In genomic region chr14:85576161-85576560, GRCh38 we compare ENCODE assay signal across 27 cellular contexts. TPM values are rescaled to one million over a fixed set of nuclear protein-coding genes. Genes with fewer than 3 reads are reported as not detected.
DNase-seq lines count a peak whose midpoint lies in the region; ATAC-seq and TF ChIP-seq lines count a peak whose summit lies in the region.
"Had no signal": no experiment of that assay in that cellular context is flagged by ENCODE, and none has a peak within 500 bp of the region (broad histone marks: within the 10 kb centered on the region; RNA-seq: fewer than 3 reads in every experiment).

No MANE protein-coding gene starts in this region.

- intact Hi-C loops in vagina (cut with DNase I): no loop called here

- TF ChIP-seq CTCF in vagina (IDR thresholded peaks at IDR 0.05): no peak

- no peak for ATAC-seq in HG02970 (IDR thresholded peaks at IDR 0.05; ENCODE audit: low FRiP score, unreplicated experiment)
- ATAC-seq: HCT116; naive thymus-derived CD4-positive, alpha-beta T cell; stimulated activated memory B cell treated with anti-CD40 and anti-IgM and Interleukin-4, amounts not matched to agents 10 μg/mL and 1 μg/mL and 100 μg/mL, for 72 hours had no signal

- H3F3A ChIP-seq in GM23248 (ENCODE audit: insufficient read depth): peaks cover 44% of the 10 kb centered on the region

- TF ChIP-seq POLR2A in vagina (IDR thresholded peaks at IDR 0.05): no peak

- H3K27me3 ChIP-seq in GM23248 (replicated peaks; ENCODE audit: insufficient read depth) (no peaks in the 10 kb centered on the region), skeletal muscle tissue (ENCODE audit: control insufficient read depth in 3 of 3, insufficient read depth in 3 of 3, low read length in 3 of 3) (no peaks in the 10 kb centered on the region), vagina (no peaks in the 10 kb centered on the region)
- H3K27me3 ChIP-seq: breast epithelium, MG63, thyroid gland had no signal

- no peak overlapping the region for H2AFZ ChIP-seq in GM23248

- H3K4me1 ChIP-seq in GM23248 (ENCODE audit: insufficient read depth): peaks cover 73% of the 10 kb centered on the region
- H3K4me1 ChIP-seq in skeletal muscle tissue (ENCODE audit: control insufficient read depth in 3 of 3, insufficient read depth in 3 of 3, low read length in 3 of 3): peaks cover 15 to 53% (median 29%) of the 10 kb centered on the region in 3 donors
- H3K4me1 ChIP-seq in vagina: peaks cover 11% of the 10 kb centered on the region

- H3K9me3 ChIP-seq in GM23248 (ENCODE audit: low read depth) (no peaks in the 10 kb centered on the region), skeletal muscle tissue (ENCODE audit: control insufficient read depth in 3 of 3, low read length in 3 of 3) (no peaks in the 10 kb centered on the region), vagina (no peaks in the 10 kb centered on the region)
- H3K9me3 ChIP-seq: breast epithelium, MG63, thyroid gland had no signal

- H3K27ac ChIP-seq in GM23248 (peak overlapping the region; percentile 41), angular gyrus (ENCODE audit: low read depth, low read length) (peak overlapping the region; percentile 37), skeletal muscle tissue (ENCODE audit: low read depth, low read length) (peak overlapping the region; percentile 79), vagina (no peak overlapping the region)
- H3K27ac ChIP-seq: breast epithelium, WERI-Rb-1 had no signal

- no peak overlapping the region for H3K4me2 ChIP-seq in GM23248 (ENCODE audit: unreplicated experiment)

- DNase-seq in GM23248: peak; percentile 60
- peak; percentile 78 for DNase-seq in fibroblast of peridontal ligament (ENCODE audit: extremely low read depth)
- DNase-seq in NCI-H2081 treated with DMSO at 0.1 percent for 48 hours (lab: John Stamatoyannopoulos, UW): no peak
- no peak for DNase-seq in KBM-7
- no peak for DNase-seq in vagina (ENCODE audit: extremely low spot score in 2 of 2)
- DNase-seq: activated CD4-positive, alpha-beta T cell treated with anti-CD3 and anti-CD28 coated beads, Interleukin-2, amount 50 U/mL, for 4 hours; activated CD8-positive, alpha-beta memory T cell treated with anti-CD3 and anti-CD28 coated beads, Interleukin-2, amount 50 U/mL, for 48 hours; activated naive CD8-positive, alpha-beta T cell treated with anti-CD3 and anti-CD28 coated beads, Interleukin-2, amount 10 ng/mL, durations not matched to agents 7 days and 5 days; AML-193; dermis blood vessel endothelial cell; DND-41; MG63; naive thymus-derived CD4-positive, alpha-beta T cell; NCI-H1436 treated with DMSO at 0.1 percent for 48 hours; NCI-H2171 treated with DMSO at 0.1 percent for 48 hours; posterior cingulate gyrus; Right ventricle myocardium superior; stimulated activated CD4-positive, alpha-beta T cell treated with anti-CD3 and anti-CD28 coated beads, Interleukin-1b, Interleukin-23, amount 100 ng/mL, for 48 hours; T-helper 2 cell; thyroid gland; WERI-Rb-1 had no signal

- H3K9me2 ChIP-seq in GM23248 (ENCODE audit: insufficient read depth): no peaks in the 10 kb centered on the region

- peaks cover 49% of the 10 kb centered on the region for H3K79me2 ChIP-seq in GM23248 (ENCODE audit: insufficient read depth)

- H3K4me3 ChIP-seq in GM23248: no peak overlapping the region
- H3K4me3 ChIP-seq in skeletal muscle tissue (ENCODE audit: low read length in 3 of 3): peak overlapping the region in 1 of 3 donors; percentile 6
- H3K4me3 ChIP-seq in vagina: no peak overlapping the region
- H3K4me3 ChIP-seq: breast epithelium, MG63, thyroid gland had no signal

- peak overlapping the region; percentile 24; the same call in 1 of the 2 replicates for H3K9ac ChIP-seq in GM23248
- H3K9ac ChIP-seq in skeletal muscle tissue (ENCODE audit: low read depth in 1 of 3, low read length in 3 of 3): peak overlapping the region in 2 of 3 donors; percentile 25 to 63

- WGBS in GM23248 (ENCODE audit: low coverage in 1 of 2, low lambda C conversion rate in 2 of 2, missing lambda C conversion rate in 2 of 2), 2 experiments: 36 to 41% methylated on average over 4 of the region's 4 CpGs

- H3K36me3 ChIP-seq in GM23248 (ENCODE audit: low read depth) (no peaks in the 10 kb centered on the region), skeletal muscle tissue (ENCODE audit: control insufficient read depth in 3 of 3, insufficient read depth in 3 of 3, low read length in 3 of 3) (no peaks in the 10 kb centered on the region), vagina (no peaks in the 10 kb centered on the region)
- H3K36me3 ChIP-seq: breast epithelium, MG63, thyroid gland, WERI-Rb-1 had no signal

- H4K20me1 ChIP-seq in GM23248 (ENCODE audit: insufficient read depth): 0 out of 2 replicates have a peak, but pooled peaks cover 3% of the 10 kb centered on the region

- in situ Hi-C loops in GM23248 (cut with MboI) (no loop called here), KBM-7 (cut with MboI; ENCODE audit: low pct_unique_long_range_greater_than_20kb, low sequenced_read_pairs) (no loop called here)

RNA-seq across cellular contexts. Expression of gene FLRT2, which starts 46.2 kb away (rescaled TPM):
- total RNA-seq in GM23248 (2014; rRNA removed; shearing (Covaris generic)): 72.8 and 94.1 TPM in 2 replicates
- 34.9 and 40.0 TPM in 2 replicates for polyA plus RNA-seq in GM23248 (2016; fragmentation: Nextera tagmentation; extraction: Ambion mirVana)
- 37.6 TPM for total RNA-seq in skeletal muscle tissue
- total RNA-seq in vagina: 22.8 TPM
- total RNA-seq: activated naive CD8-positive, alpha-beta T cell treated with anti-CD3 and anti-CD28 coated beads, Interleukin-2, amount 10 ng/mL, durations not matched to agents 7 days and 5 days; naive thymus-derived CD4-positive, alpha-beta T cell had no signal
- polyA plus RNA-seq: naive thymus-derived CD4-positive, alpha-beta T cell had no signal

Comparison
In these comparisons a context has a peak if more than half of its experiments do, and no peak if none do; other contexts are left out.
1. DNase-seq: peak in GM23248 (single experiment) and fibroblast of peridontal ligament (single experiment); none in NCI-H2081 treated with DMSO at 0.1 percent for 48 hours (single experiment), KBM-7 (single experiment) and vagina (0 of 2).